Comparison of ENCODE assay signal across 31 cellular contexts in the genomic region with DNA sequence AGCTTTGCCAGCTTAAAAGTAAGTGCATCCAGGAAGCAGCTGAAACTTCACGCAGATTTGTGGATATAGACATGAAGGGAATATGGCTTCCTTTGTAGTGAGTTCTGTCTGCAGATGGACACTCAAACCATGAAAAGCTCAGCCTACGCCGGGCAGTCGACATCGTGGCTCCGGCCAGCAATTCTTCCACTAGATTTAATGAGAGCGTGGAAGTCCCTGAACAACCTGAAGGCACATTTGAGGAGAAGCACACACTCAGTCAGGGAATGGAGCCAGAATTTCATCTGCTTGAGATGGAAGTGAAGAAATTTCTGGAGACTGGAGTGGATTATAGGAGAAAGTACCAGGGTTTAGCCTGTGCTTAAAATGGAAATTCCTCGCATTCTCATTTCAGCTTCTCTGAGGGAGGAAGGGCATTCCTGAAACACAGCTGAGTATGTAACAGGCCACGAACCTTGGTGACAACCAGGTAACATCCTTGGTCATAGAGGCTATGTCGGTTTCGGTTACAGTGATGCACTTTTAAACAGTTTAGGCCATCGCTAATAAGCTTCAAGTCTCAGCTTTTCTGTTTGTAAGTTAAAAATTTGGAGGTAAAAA.
"Had no signal": no experiment of that assay in that cellular context is flagged by ENCODE, and none has a peak within 500 bp of the region (broad histone marks: within the 10 kb centered on the region; RNA-seq: fewer than 3 reads in every experiment).

No MANE protein-coding gene starts in this region.

- H3K79me2 ChIP-seq: hepatocyte, parathyroid adenoma had no signal

- H3K4me1 ChIP-seq: gastrocnemius medialis, neural progenitor cell, parathyroid adenoma, psoas muscle, right atrium auricular region, stomach, suprapubic skin, transverse colon had no signal

- H3K9ac ChIP-seq: neural progenitor cell, parathyroid adenoma had no signal

- H3K4me3 ChIP-seq: gastrocnemius medialis, hepatocyte, neural progenitor cell, psoas muscle, right atrium auricular region, stomach, suprapubic skin, transverse colon had no signal

- H3K27ac ChIP-seq: gastrocnemius medialis, hepatocyte, neural progenitor cell, parathyroid adenoma, psoas muscle, right atrium auricular region, stomach, suprapubic skin, transverse colon, VCaP had no signal

- H3K36me3 Mint-ChIP-seq: activated naive CD8-positive, alpha-beta T cell treated with anti-CD3 and anti-CD28 coated beads for 36 hours; mesothelial cell of epicardium had no signal

- H3K4me3 Mint-ChIP-seq: activated naive CD4-positive, alpha-beta T cell treated with anti-CD3 and anti-CD28 coated beads for 36 hours; activated naive CD8-positive, alpha-beta T cell treated with anti-CD3 and anti-CD28 coated beads for 36 hours; activated T-helper 1 cell treated with anti-CD3 and anti-CD28 coated beads, Interleukin-12 subunit alpha, Interleukin-12 subunit beta, Interleukin-2, Interleukin-4 antibody, amounts not matched to agents 30 ng/mL and 10 ng/mL and 1 ng/mL, durations not matched to agents 14 hours and 24 hours and 36 hours; mesothelial cell of epicardium; naive thymus-derived CD8-positive, alpha-beta T cell; neural progenitor cell; stimulated activated naive B cell treated with anti-CD40 and anti-IgM and Interleukin-4, amounts not matched to agents 10 μg/mL and 1 μg/mL and 100 μg/mL, for 72 hours had no signal

- H3K27ac Mint-ChIP-seq: activated naive CD4-positive, alpha-beta T cell treated with anti-CD3 and anti-CD28 coated beads for 36 hours; activated naive CD8-positive, alpha-beta T cell treated with anti-CD3 and anti-CD28 coated beads for 36 hours; activated T-helper 1 cell treated with anti-CD3 and anti-CD28 coated beads, Interleukin-12 subunit alpha, Interleukin-12 subunit beta, Interleukin-2, Interleukin-4 antibody, amounts not matched to agents 30 ng/mL and 10 ng/mL and 1 ng/mL, durations not matched to agents 14 hours and 24 hours and 36 hours; mesothelial cell of epicardium; naive thymus-derived CD8-positive, alpha-beta T cell; neural progenitor cell; stimulated activated naive B cell treated with anti-CD40 and anti-IgM and Interleukin-4, amounts not matched to agents 10 μg/mL and 1 μg/mL and 100 μg/mL, for 72 hours had no signal

- H3K9me3 Mint-ChIP-seq: activated naive CD4-positive, alpha-beta T cell treated with anti-CD3 and anti-CD28 coated beads for 36 hours; activated naive CD8-positive, alpha-beta T cell treated with anti-CD3 and anti-CD28 coated beads for 36 hours; activated T-helper 1 cell treated with anti-CD3 and anti-CD28 coated beads, Interleukin-12 subunit alpha, Interleukin-12 subunit beta, Interleukin-2, Interleukin-4 antibody, amounts not matched to agents 30 ng/mL and 10 ng/mL and 1 ng/mL, durations not matched to agents 14 hours and 24 hours and 36 hours; mesothelial cell of epicardium; naive thymus-derived CD8-positive, alpha-beta T cell had no signal

- H3K9me3 ChIP-seq: gastrocnemius medialis, psoas muscle, right atrium auricular region, stomach, suprapubic skin, transverse colon had no signal

- H2AFZ ChIP-seq: hepatocyte, neural progenitor cell, parathyroid adenoma had no signal

- H3K36me3 ChIP-seq: gastrocnemius medialis, neural progenitor cell, right atrium auricular region, stomach, suprapubic skin, transverse colon had no signal

- DNase-seq: activated CD4-positive, alpha-beta T cell treated with anti-CD3 and anti-CD28 coated beads for 48 hours; activated CD4-positive, alpha-beta T cell treated with anti-CD3 and anti-CD28 coated beads, Interleukin-2, amount 50 U/mL, for 48 hours; activated CD8-positive, alpha-beta memory T cell treated with anti-CD3 and anti-CD28 coated beads for 24 hours; activated effector memory CD4-positive, alpha-beta T cell treated with anti-CD3 and anti-CD28 coated beads, Interleukin-2, amount 50 U/mL, for 16 hours; activated naive CD4-positive, alpha-beta T cell treated with anti-CD3 and anti-CD28 coated beads for 36 hours; activated naive CD8-positive, alpha-beta T cell treated with anti-CD3 and anti-CD28 coated beads for 36 hours; central memory CD4-positive, alpha-beta T cell; dermis blood vessel endothelial cell; effector memory CD4-positive, alpha-beta T cell; gastrocnemius medialis; glutamatergic neuron; left cardiac atrium; left ventricle myocardium superior; mammary epithelial cell; naive thymus-derived CD8-positive, alpha-beta T cell; occipital lobe; psoas muscle; stimulated activated CD4-positive, alpha-beta T cell treated with anti-CD3 and anti-CD28 coated beads, Interleukin-15, amount 100 ng/mL, for 24 hours; stimulated activated CD4-positive, alpha-beta T cell treated with anti-CD3 and anti-CD28 coated beads, Interleukin-2, amount 100 ng/mL, for 24 hours; stimulated activated naive B cell treated with anti-CD40 and anti-IgM and Interleukin-4, amounts not matched to agents 10 μg/mL and 1 μg/mL and 100 μg/mL, for 72 hours; stomach; T-helper 1 cell; transverse colon had no signal

- H3K4me2 ChIP-seq: hepatocyte, neural progenitor cell had no signal

- H3K27me3 ChIP-seq: gastrocnemius medialis, hepatocyte, neural progenitor cell, right atrium auricular region, stomach, suprapubic skin, transverse colon had no signal

- H3K4me1 Mint-ChIP-seq: activated naive CD8-positive, alpha-beta T cell treated with anti-CD3 and anti-CD28 coated beads for 36 hours; mesothelial cell of epicardium had no signal

- ATAC-seq: gastrocnemius medialis; left cardiac atrium; left ventricle myocardium superior; naive thymus-derived CD8-positive, alpha-beta T cell; psoas muscle; stimulated activated naive B cell treated with anti-CD40 and anti-IgM and Interleukin-4, amounts not matched to agents 10 μg/mL and 1 μg/mL and 100 μg/mL, for 72 hours had no signal

- H3K27me3 Mint-ChIP-seq: activated naive CD8-positive, alpha-beta T cell treated with anti-CD3 and anti-CD28 coated beads for 36 hours; naive thymus-derived CD8-positive, alpha-beta T cell had no signal
